Comparison of ENCODE assay signal across 1 cellular context in genomic region chr17:77802811-77803220, GRCh38.
TF ChIP-seq lines count a peak whose summit lies in the region.

No MANE protein-coding gene starts in this region.

TF ChIP-seq in H1, 55 proteins besides CTCF, POLR2A, EP300 and RAD21 (continued from another document):
- TF ChIP-seq CHD7 (IDR thresholded peaks at IDR 0.05; ENCODE audit: insufficient replicate concordance, low read length) (no peak), SRF (IDR thresholded peaks at IDR 0.05; ENCODE audit: low read depth, low read length) (no peak), TBP (IDR thresholded peaks at IDR 0.05; ENCODE audit: low read depth, low read length) (no peak), SIN3A (conservative IDR thresholded peaks at IDR 0.05 in 1 of 2, IDR thresholded peaks at IDR 0.05 in 1 of 2; ENCODE audit: low read depth in 1 of 2, low read length in 2 of 2) (peak in 1 of 2 experiments; percentile 72; a peak in 1 of 4 replicates), CTBP2 (IDR thresholded peaks at IDR 0.05; ENCODE audit: borderline replicate concordance, insufficient read depth, insufficient read length, low read length) (peak; percentile 69)
TF ChIP-seq in H1: peak in this region for 3.
